Comparison of ENCODE assay signal across 1 cellular context in genomic region chr22:50505776-50506610, GRCh38.
TF ChIP-seq lines count a peak whose summit lies in the region.

No MANE protein-coding gene starts in this region.

TF ChIP-seq in GM23338, 12 proteins besides CTCF, POLR2A, EP300 and RAD21 (continued from another document):
- TF ChIP-seq, protein P1, sequence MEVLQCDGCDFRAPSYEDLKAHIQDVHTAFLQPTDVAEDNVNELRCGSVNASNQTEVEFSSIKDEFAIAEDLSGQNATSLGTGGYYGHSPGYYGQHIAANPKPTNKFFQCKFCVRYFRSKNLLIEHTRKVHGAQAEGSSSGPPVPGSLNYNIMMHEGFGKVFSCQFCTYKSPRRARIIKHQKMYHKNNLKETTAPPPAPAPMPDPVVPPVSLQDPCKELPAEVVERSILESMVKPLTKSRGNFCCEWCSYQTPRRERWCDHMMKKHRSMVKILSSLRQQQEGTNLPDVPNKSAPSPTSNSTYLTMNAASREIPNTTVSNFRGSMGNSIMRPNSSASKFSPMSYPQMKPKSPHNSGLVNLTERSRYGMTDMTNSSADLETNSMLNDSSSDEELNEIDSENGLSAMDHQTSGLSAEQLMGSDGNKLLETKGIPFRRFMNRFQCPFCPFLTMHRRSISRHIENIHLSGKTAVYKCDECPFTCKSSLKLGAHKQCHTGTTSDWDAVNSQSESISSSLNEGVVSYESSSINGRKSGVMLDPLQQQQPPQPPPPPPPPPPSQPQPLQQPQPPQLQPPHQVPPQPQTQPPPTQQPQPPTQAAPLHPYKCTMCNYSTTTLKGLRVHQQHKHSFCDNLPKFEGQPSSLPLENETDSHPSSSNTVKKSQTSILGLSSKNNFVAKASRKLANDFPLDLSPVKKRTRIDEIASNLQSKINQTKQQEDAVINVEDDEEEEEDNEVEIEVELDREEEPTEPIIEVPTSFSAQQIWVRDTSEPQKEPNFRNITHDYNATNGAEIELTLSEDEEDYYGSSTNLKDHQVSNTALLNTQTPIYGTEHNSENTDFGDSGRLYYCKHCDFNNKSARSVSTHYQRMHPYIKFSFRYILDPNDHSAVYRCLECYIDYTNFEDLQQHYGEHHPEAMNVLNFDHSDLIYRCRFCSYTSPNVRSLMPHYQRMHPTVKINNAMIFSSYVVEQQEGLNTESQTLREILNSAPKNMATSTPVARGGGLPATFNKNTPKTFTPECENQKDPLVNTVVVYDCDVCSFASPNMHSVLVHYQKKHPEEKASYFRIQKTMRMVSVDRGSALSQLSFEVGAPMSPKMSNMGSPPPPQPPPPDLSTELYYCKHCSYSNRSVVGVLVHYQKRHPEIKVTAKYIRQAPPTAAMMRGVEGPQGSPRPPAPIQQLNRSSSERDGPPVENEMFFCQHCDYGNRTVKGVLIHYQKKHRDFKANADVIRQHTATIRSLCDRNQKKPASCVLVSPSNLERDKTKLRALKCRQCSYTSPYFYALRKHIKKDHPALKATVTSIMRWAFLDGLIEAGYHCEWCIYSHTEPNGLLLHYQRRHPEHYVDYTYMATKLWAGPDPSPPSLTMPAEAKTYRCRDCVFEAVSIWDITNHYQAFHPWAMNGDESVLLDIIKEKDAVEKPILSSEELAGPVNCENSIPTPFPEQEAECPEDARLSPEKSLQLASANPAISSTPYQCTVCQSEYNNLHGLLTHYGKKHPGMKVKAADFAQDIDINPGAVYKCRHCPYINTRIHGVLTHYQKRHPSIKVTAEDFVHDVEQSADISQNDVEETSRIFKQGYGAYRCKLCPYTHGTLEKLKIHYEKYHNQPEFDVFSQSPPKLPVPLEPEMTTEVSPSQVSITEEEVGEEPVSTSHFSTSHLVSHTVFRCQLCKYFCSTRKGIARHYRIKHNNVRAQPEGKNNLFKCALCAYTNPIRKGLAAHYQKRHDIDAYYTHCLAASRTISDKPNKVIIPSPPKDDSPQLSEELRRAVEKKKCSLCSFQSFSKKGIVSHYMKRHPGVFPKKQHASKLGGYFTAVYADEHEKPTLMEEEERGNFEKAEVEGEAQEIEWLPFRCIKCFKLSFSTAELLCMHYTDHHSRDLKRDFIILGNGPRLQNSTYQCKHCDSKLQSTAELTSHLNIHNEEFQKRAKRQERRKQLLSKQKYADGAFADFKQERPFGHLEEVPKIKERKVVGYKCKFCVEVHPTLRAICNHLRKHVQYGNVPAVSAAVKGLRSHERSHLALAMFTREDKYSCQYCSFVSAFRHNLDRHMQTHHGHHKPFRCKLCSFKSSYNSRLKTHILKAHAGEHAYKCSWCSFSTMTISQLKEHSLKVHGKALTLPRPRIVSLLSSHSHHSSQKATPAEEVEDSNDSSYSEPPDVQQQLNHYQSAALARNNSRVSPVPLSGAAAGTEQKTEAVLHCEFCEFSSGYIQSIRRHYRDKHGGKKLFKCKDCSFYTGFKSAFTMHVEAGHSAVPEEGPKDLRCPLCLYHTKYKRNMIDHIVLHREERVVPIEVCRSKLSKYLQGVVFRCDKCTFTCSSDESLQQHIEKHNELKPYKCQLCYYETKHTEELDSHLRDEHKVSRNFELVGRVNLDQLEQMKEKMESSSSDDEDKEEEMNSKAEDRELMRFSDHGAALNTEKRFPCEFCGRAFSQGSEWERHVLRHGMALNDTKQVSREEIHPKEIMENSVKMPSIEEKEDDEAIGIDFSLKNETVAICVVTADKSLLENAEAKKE (CRISPR knock-in tag; IDR thresholded peaks at IDR 0.05): no peak
- TF ChIP-seq CREB1 (CRISPR knock-in tag; IDR thresholded peaks at IDR 0.05; ENCODE audit: low read depth) (no peak), POLR2AphosphoS5 (IDR thresholded peaks at IDR 0.05; ENCODE audit: low read depth) (no peak), EZH2phosphoT487 (IDR thresholded peaks at IDR 0.05; ENCODE audit: unreplicated experiment) (no peak), ZNF114 (CRISPR knock-in tag; IDR thresholded peaks at IDR 0.05) (no peak), ETS1 (IDR thresholded peaks at IDR 0.05) (no peak), STAT1 (IDR thresholded peaks at IDR 0.05; ENCODE audit: unreplicated experiment) (no peak), JUNB (IDR thresholded peaks at IDR 0.05; ENCODE audit: unreplicated experiment) (no peak)
- TF ChIP-seq, protein P2, sequence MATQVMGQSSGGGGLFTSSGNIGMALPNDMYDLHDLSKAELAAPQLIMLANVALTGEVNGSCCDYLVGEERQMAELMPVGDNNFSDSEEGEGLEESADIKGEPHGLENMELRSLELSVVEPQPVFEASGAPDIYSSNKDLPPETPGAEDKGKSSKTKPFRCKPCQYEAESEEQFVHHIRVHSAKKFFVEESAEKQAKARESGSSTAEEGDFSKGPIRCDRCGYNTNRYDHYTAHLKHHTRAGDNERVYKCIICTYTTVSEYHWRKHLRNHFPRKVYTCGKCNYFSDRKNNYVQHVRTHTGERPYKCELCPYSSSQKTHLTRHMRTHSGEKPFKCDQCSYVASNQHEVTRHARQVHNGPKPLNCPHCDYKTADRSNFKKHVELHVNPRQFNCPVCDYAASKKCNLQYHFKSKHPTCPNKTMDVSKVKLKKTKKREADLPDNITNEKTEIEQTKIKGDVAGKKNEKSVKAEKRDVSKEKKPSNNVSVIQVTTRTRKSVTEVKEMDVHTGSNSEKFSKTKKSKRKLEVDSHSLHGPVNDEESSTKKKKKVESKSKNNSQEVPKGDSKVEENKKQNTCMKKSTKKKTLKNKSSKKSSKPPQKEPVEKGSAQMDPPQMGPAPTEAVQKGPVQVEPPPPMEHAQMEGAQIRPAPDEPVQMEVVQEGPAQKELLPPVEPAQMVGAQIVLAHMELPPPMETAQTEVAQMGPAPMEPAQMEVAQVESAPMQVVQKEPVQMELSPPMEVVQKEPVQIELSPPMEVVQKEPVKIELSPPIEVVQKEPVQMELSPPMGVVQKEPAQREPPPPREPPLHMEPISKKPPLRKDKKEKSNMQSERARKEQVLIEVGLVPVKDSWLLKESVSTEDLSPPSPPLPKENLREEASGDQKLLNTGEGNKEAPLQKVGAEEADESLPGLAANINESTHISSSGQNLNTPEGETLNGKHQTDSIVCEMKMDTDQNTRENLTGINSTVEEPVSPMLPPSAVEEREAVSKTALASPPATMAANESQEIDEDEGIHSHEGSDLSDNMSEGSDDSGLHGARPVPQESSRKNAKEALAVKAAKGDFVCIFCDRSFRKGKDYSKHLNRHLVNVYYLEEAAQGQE (IDR thresholded peaks at IDR 0.05; ENCODE audit: unreplicated experiment): no peak
